Comparison of ENCODE assay signal across 1 cellular context in the genomic region with DNA sequence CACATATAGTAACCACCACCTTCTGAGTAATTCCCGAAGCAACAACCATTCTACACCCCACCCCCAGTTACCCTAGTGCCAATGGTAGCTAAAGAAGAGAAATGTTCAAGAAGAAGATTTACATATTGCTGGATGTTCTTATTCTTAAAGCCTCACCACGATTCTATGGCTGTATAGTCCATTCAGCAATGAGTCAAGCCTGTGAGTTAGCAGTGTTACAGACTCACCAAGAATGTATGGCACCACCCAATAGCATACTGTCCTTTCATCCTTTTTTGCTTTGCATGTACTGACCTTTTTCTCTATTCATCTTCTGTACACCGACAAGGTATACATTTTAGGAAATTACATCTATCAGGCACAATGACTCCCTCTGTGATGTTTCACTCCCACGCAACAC.
TF ChIP-seq lines count a peak whose summit lies in the region.

No MANE protein-coding gene starts in this region.

TF ChIP-seq in SK-N-SH treated with all-trans-retinoic acid at 6 μM for 48 hours, 23 proteins besides CTCF, POLR2A, EP300 and RAD21 (continued from another document):
- TF ChIP-seq CSRNP3 (CRISPR knock-in tag; IDR thresholded peaks at IDR 0.05) (no peak), ARNTL (CRISPR knock-in tag; IDR thresholded peaks at IDR 0.05; ENCODE audit: borderline replicate concordance, low read depth) (no peak), BACH2 (CRISPR knock-in tag; IDR thresholded peaks at IDR 0.05; ENCODE audit: borderline replicate concordance) (no peak)
